ENCODE assay signal across 8 cellular contexts in the genomic region with DNA sequence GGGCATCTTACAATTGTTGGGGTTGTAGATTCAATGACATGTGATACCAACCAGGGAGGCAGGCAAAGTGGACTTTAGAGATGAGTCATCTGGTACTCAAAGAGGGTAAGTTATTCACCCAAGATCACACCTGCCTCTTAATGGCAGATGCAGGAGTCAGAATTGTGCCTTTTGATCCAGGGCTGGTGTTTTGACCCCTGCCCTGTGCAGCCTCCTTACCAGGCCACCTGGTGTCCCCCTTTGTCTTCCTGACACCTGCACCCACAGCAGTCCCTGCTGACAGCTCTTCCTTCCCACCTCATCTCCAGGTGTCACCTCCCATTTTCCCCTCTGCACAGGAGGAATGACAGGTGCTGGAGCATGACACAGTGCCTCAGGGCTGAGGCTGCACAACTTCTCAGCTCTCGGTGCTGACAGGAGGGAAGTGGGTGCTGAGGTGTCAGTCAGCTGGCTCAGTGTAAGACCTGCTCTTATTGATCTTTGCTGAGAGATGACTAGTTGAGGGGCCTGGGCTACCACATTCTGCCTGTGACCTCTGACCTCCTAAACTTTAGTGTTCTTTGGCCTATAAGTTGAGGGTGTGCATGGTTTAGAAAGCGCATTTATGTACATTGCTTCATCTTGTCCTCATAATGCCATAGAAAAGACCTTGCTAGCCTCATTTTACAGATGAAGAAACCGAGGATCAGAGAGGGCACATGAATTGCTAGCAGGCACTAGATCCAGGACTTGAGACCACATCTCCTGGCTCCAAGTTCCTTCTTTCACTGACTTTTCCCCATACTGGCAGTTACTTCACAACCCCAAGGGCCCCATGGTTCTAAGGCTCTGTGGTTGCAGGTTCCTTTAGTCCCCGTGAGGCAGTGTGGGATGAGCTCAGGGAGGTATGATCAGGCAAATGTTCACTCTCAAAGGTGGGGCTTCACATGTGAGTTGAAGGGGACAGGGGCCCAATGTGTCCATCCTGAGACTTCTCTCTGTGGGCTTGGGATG.
DNase-seq lines count a peak whose midpoint lies in the region; ATAC-seq lines count a peak whose summit lies in the region.

No MANE protein-coding gene starts in this region.

- DNase-seq in DMS79 (lab: John Stamatoyannopoulos, UW), result peak; percentile 92
- peak; percentile 34 for DNase-seq in NOMO-1 treated with DMSO at 0.1 percent for 48 hours (lab: John Stamatoyannopoulos, UW; ENCODE audit: unreplicated experiment)
- no peak for DNase-seq in iPS-NIHi11 (ENCODE audit: low spot score)
- no peak for DNase-seq in DMS 273 treated with DMSO at 0.1 percent for 48 hours (lab: John Stamatoyannopoulos, UW)
- no peak for DNase-seq in AG20443 (ENCODE audit: low spot score)
- DNase-seq in NCI-H446 (lab: John Stamatoyannopoulos, UW), result no peak

- ATAC-seq in GM19397 (IDR thresholded peaks at IDR 0.05; ENCODE audit: unreplicated experiment), result peak; percentile 80
- peak; percentile 74 for ATAC-seq in HG03196 (IDR thresholded peaks at IDR 0.05; ENCODE audit: unreplicated experiment)

Comparison
In these comparisons a context has a peak if more than half of its experiments do, and no peak if none do; other contexts are left out.
1. DNase-seq: peak in DMS79 (single experiment) and NOMO-1 treated with DMSO at 0.1 percent for 48 hours (single experiment); none in iPS-NIHi11 (single experiment), DMS 273 treated with DMSO at 0.1 percent for 48 hours (single experiment), AG20443 (single experiment) and NCI-H446 (0 of 2).